21 cellular contexts compared by ENCODE assay signal in the genomic region with DNA sequence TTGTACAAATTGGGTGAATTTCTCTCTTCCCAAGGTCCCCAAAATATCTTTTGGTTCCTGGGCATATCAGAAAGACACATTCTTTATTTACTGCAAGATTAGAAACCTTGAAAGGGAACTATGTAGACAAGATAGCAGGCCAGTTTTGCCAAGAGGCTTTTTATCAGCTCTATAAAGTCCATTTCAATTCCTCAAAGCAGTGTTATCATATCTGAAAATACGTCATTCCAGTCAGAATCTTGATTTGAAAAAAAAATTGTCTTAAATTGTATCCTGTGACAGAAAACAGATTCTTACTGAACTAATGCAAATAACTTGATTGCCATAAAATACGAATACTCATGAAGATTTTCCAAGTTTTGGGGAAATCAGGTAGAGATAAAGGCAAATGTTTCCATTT. TPM values are rescaled to one million over a fixed set of nuclear protein-coding genes. Genes with fewer than 3 reads are reported as not detected.
"Had no signal": no experiment of that assay in that cellular context is flagged by ENCODE, and none has a peak within 500 bp of the region (broad histone marks: within the 10 kb centered on the region; RNA-seq: fewer than 3 reads in every experiment).

No MANE protein-coding gene starts in this region.

- H3K36me3 ChIP-seq: left ventricle myocardium inferior, pancreas, prostate gland, sigmoid colon, spleen, suprapubic skin, tibial nerve, uterus had no signal

- FAIRE-seq: pancreas had no signal

- ATAC-seq: naive thymus-derived CD4-positive, alpha-beta T cell; natural killer cell treated with Interleukin-12 subunit alpha and Interleukin-12 subunit beta and Interleukin-15 and Interleukin-18, amount 100 ng/mL, for 72 hours; pancreas; right cardiac atrium; stimulated activated effector memory CD8-positive, alpha-beta T cell treated with anti-CD3 and anti-CD28 coated beads, Interleukin-12 subunit alpha, Interleukin-12 subunit beta, amount 100 ng/mL, for 72 hours had no signal

- H3K27ac ChIP-seq: left ventricle myocardium inferior, pancreas, prostate gland, sigmoid colon, suprapubic skin, tibial nerve, uterus had no signal

- H3K4me3 ChIP-seq: left ventricle myocardium inferior, lung, pancreas, prostate gland, sigmoid colon, spleen, suprapubic skin, tibial nerve, uterus had no signal

- H3K9me3 ChIP-seq: left ventricle myocardium inferior, pancreas, prostate gland, sigmoid colon, suprapubic skin, tibial nerve, uterus had no signal

- H3K4me1 ChIP-seq: left ventricle myocardium inferior, pancreas, prostate gland, sigmoid colon, suprapubic skin, tibial nerve, uterus had no signal

- H3K27me3 ChIP-seq: pancreas, sigmoid colon, tibial nerve, uterus had no signal

- DNase-seq: islet precursor cell; left ventricle myocardium inferior; mesendoderm; naive thymus-derived CD4-positive, alpha-beta T cell; pancreas; posterior cingulate gyrus; retina; right cardiac atrium; sigmoid colon; small intestine; stimulated activated CD4-positive, alpha-beta T cell treated with anti-CD3 and anti-CD28 coated beads, Interleukin-4, amount 100 ng/mL, for 24 hours; stimulated activated naive CD4-positive, alpha-beta T cell; uterus had no signal

RNA-seq across cellular contexts. Expression of gene NSG1, which starts 37.0 kb away (rescaled TPM):
- total RNA-seq: osteoblast had no signal
